Comparison of ENCODE assay signal across 22 cellular contexts in the genomic region with DNA sequence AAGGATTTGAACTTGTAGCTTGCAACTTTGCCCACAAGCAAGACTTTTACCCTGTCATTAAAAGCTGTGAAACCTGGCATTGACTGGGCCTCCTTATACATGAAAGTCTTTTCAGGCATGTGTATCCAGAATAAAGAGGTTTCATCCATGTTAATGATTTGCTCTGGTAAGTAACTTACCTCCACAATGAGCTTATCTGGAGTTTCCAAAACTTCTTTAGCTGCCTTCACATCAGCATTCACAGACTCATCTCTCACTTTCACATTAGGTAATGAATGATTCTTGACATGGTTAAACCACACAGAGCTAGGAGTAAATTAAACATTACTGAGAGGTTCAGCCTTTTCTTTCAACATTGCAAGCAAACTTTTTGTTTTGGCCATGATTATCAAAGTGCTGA.
DNase-seq lines count a peak whose midpoint lies in the region; ATAC-seq, FAIRE-seq and TF ChIP-seq lines count a peak whose summit lies in the region.
"Had no signal": no experiment of that assay in that cellular context is flagged by ENCODE, and none has a peak within 500 bp of the region (broad histone marks: within the 10 kb centered on the region; RNA-seq: fewer than 3 reads in every experiment).

No MANE protein-coding gene starts in this region.

- H3K9me3 ChIP-seq in GM12878 (replicated peaks; ENCODE audit: control insufficient read depth, insufficient read depth, low read length) (no peaks in the 10 kb centered on the region), esophagus squamous epithelium (no peaks in the 10 kb centered on the region), upper lobe of left lung (peaks cover 0 to 3% (median 0%) of the 10 kb centered on the region in 4 donors)

- no peaks in the 10 kb centered on the region for H3K27me3 ChIP-seq in GM12878 (replicated peaks in 1 of 2; ENCODE audit: control insufficient read depth in 2 of 2, insufficient read depth in 2 of 2, low read length in 1 of 2)
- no peaks in the 10 kb centered on the region for H3K27me3 ChIP-seq in esophagus squamous epithelium
- no peaks in the 10 kb centered on the region for H3K27me3 ChIP-seq in upper lobe of left lung
- H3K27me3 ChIP-seq: gastrocnemius medialis, tibial nerve had no signal

- intact Hi-C loops in GM12878 (cut with micrococcal nuclease; ENCODE audit: unreplicated experiment) (no loop called here), esophagus squamous epithelium (cut with DNase I) (no loop called here)

- no peaks in the 10 kb centered on the region for H3K4me1 ChIP-seq in GM12878 (ENCODE audit: control insufficient read depth, insufficient read depth, low read length)
- no peaks in the 10 kb centered on the region for H3K4me1 ChIP-seq in esophagus squamous epithelium
- H3K4me1 ChIP-seq in upper lobe of left lung = no peaks in the 10 kb centered on the region
- H3K4me1 ChIP-seq: gastrocnemius medialis, tibial nerve had no signal

- ATAC-seq in GM19395 (IDR thresholded peaks at IDR 0.05; ENCODE audit: unreplicated experiment) (peak; percentile 88), HG02588 (IDR thresholded peaks at IDR 0.05; ENCODE audit: unreplicated experiment) (peak; percentile 82), HG03139 (IDR thresholded peaks at IDR 0.05; ENCODE audit: unreplicated experiment) (peak; percentile 77), GM12878 (no peak), upper lobe of left lung (ENCODE audit: low FRiP score in 2 of 2) (no peak)
- ATAC-seq: gastrocnemius medialis, HCT116, K562 had no signal

- DNase-seq in GM12878 (ENCODE audit: low read depth, low spot score) = peak; percentile 1
- DNase-seq in esophagus squamous epithelium (lab: John Stamatoyannopoulos, UW) = no peak
- no peak for DNase-seq in COR-L47 (lab: John Stamatoyannopoulos, UW)
- DNase-seq in upper lobe of left lung = no peak
- DNase-seq: activated CD4-positive, alpha-beta T cell treated with anti-CD3 and anti-CD28 coated beads for 4 hours; CD4-positive, CD25-positive, alpha-beta regulatory T cell; effector CD8-positive, alpha-beta T cell; gastrocnemius medialis; GDM1; NCI-H146; NCI-H2171 treated with DMSO at 0.1 percent for 48 hours; NCI-H748 treated with DMSO at 0.1 percent for 48 hours; SHP77; small intestine had no signal

- H3K9ac ChIP-seq in GM12878 (ENCODE audit: control insufficient read depth, insufficient read depth, low read length) = no peak overlapping the region

- BruUV-seq in GM12878 (replicated peaks; lab: Mats Ljungman, UMichigan) = no TSS peak

- no peak for TF ChIP-seq RAD21 in GM12878 (IDR thresholded peaks at IDR 0.05; ENCODE audit: insufficient read depth, low read depth, low read length)

- H3K36me3 ChIP-seq in GM12878 (ENCODE audit: control insufficient read depth in 2 of 2, insufficient read depth in 2 of 2, low read length in 1 of 2) (no peaks in the 10 kb centered on the region), esophagus squamous epithelium (no peaks in the 10 kb centered on the region), upper lobe of left lung (no peaks in the 10 kb centered on the region)
- H3K36me3 ChIP-seq: gastrocnemius medialis, tibial nerve had no signal

- no peak for FAIRE-seq in GM12878 (lab: Jason Lieb, UNC)
- FAIRE-seq: K562, small intestine, TTC549 had no signal

- TF ChIP-seq CTCF in GM12878 (IDR thresholded peaks at IDR 0.05 in 2 of 3, conservative IDR thresholded peaks at IDR 0.05 in 1 of 3; ENCODE audit: control insufficient read depth in 2 of 3, extremely low read depth in 1 of 3, insufficient read depth in 1 of 3, low read depth in 3 of 3, low read length in 3 of 3) (no peak), esophagus squamous epithelium (IDR thresholded peaks at IDR 0.05) (no peak), upper lobe of left lung (IDR thresholded peaks at IDR 0.05) (no peak)

- CTCF ChIA-PET in GM12878 (lab: Yijun Ruan, JAX) = interaction anchor here (0.9 kb wide), 1 partner anchor 9 kb away, joined by 3 read pairs; no protein-coding TSS in a partner anchor

- in situ Hi-C loops in GM12878 (cut with MboI) = no loop called here

- no peaks in the 10 kb centered on the region for H4K20me1 ChIP-seq in GM12878 (ENCODE audit: control insufficient read depth, insufficient read depth)

- TF ChIP-seq POLR2A in GM12878 (IDR thresholded peaks at IDR 0.05; ENCODE audit: low read depth, low read length) (no peak), esophagus squamous epithelium (IDR thresholded peaks at IDR 0.05) (no peak), upper lobe of left lung (IDR thresholded peaks at IDR 0.05) (no peak)

- no peak overlapping the region for H3K4me2 ChIP-seq in GM12878 (ENCODE audit: control insufficient read depth, insufficient read depth)

- no peak overlapping the region for H3K4me3 ChIP-seq in GM12878
- no peak overlapping the region for H3K4me3 ChIP-seq in esophagus squamous epithelium
- no peak overlapping the region for H3K4me3 ChIP-seq in upper lobe of left lung
- H3K4me3 ChIP-seq: gastrocnemius medialis, K562, lung, tibial nerve had no signal

- POLR2A ChIA-PET in GM12878 (lab: Charles Lee) = no interaction called here

- no peak overlapping the region for H2AFZ ChIP-seq in GM12878 (ENCODE audit: control insufficient read depth, low read depth, low read length)

- H3K27ac ChIP-seq in GM12878 (ENCODE audit: control insufficient read depth, insufficient read depth) = no peak overlapping the region
- no peak overlapping the region for H3K27ac ChIP-seq in esophagus squamous epithelium
- no peak overlapping the region for H3K27ac ChIP-seq in upper lobe of left lung
- H3K27ac ChIP-seq: gastrocnemius medialis, tibial nerve had no signal

- SMC1A ChIA-PET in GM12878 (lab: Charles Lee; ENCODE audit: uncharacterized antibody, unreplicated experiment) = interaction anchor here (1.1 to 2.1 kb wide), 4 partner anchors 14 to 49 kb away, joined by 3 to 7 read pairs (median 4); no protein-coding TSS in a partner anchor

- TF ChIP-seq EP300 in GM12878 (IDR thresholded peaks at IDR 0.05; ENCODE audit: borderline replicate concordance in 1 of 2, control insufficient read depth in 1 of 2, low read depth in 2 of 2, low read length in 2 of 2) = no peak
- TF ChIP-seq EP300 in upper lobe of left lung (IDR thresholded peaks at IDR 0.05) = no peak

- RAD21 ChIA-PET in GM12878 (lab: Charles Lee; ENCODE audit: unreplicated experiment) = interaction anchor here (1.5 kb wide), 1 partner anchor 88 kb away, joined by 4 read pairs; no protein-coding TSS in a partner anchor

- no peaks in the 10 kb centered on the region for H3K79me2 ChIP-seq in GM12878 (ENCODE audit: control insufficient read depth, insufficient read depth, low read length)

TF ChIP-seq in GM12878, 131 proteins besides CTCF, POLR2A, EP300 and RAD21 (continues in another document):
- no peak for TF ChIP-seq ZNF592 (IDR thresholded peaks at IDR 0.05)
- no peak for TF ChIP-seq RB1 (IDR thresholded peaks at IDR 0.05; ENCODE audit: borderline replicate concordance)
- TF ChIP-seq TCF7 (IDR thresholded peaks at IDR 0.05; ENCODE audit: borderline replicate concordance) = no peak
- TF ChIP-seq STAT1 (conservative IDR thresholded peaks at IDR 0.05) = no peak
- no peak for TF ChIP-seq FOS (IDR thresholded peaks at IDR 0.05; ENCODE audit: borderline replicate concordance, extremely low read depth, insufficient read length)
- no peak for TF ChIP-seq MLLT1 (IDR thresholded peaks at IDR 0.05)
- TF ChIP-seq SP1 (IDR thresholded peaks at IDR 0.05; ENCODE audit: low read depth, low read length) = no peak
- TF ChIP-seq ZNF384 (IDR thresholded peaks at IDR 0.05; ENCODE audit: borderline replicate concordance, low read depth, low read length) = no peak

Comparison
In these comparisons a context has a peak if more than half of its experiments do, and no peak if none do; other contexts are left out.
1. ATAC-seq: peak in GM19395 (single experiment), HG02588 (single experiment) and HG03139 (single experiment); none in GM12878 (single experiment) and upper lobe of left lung (0 of 2).